13 cellular contexts compared by ENCODE assay signal in the genomic region with DNA sequence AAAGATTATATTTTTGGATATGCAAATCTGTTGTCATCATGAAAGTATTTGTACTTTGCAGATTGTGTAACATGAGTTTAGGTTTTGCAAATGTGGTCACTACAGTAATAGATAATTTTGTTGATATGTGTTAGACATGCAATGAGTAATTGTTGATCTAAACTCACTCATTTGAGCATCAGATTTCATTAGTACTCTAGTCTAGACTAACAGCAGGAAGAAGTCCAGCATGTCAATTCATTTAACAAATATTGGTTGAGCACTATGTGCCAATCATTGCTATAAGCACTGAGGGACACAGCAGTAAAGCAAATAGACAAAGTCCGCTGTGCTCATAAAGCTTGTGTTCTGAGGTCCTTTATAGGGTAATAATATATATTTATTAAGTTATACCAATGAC.
DNase-seq lines count a peak whose midpoint lies in the region; FAIRE-seq lines count a peak whose summit lies in the region.
"Had no signal": no experiment of that assay in that cellular context is flagged by ENCODE, and none has a peak within 500 bp of the region (broad histone marks: within the 10 kb centered on the region; RNA-seq: fewer than 3 reads in every experiment).

No MANE protein-coding gene starts in this region.

- DNase-seq in SIG-M5 treated with dmso at 0.1 percent for 504 hours (lab: John Stamatoyannopoulos, UW; ENCODE audit: unreplicated experiment) (peak; percentile 15), SIG-M5 (lab: John Stamatoyannopoulos, UW) (no peak), caudate nucleus (lab: John Stamatoyannopoulos, UW) (no peak), kidney tubule cell (ENCODE audit: low spot score) (peak; percentile 13), ecto neural progenitor cell (ENCODE audit: low spot score) (no peak), NCI-H2196 (lab: John Stamatoyannopoulos, UW; ENCODE audit: unreplicated experiment) (no peak), GM19239 (ENCODE audit: insufficient read length, low spot score) (no peak)
- no peak for DNase-seq in activated T-cell treated with anti-CD3 and anti-CD28 coated beads, Interleukin-2, amount 50 U/mL, for 48 hours
- DNase-seq: Caco-2, NCI-H524, ovary, tibial artery had no signal

- peak overlapping the region; percentile 38 for H3K27ac ChIP-seq in caudate nucleus (ENCODE audit: low read depth, low read length)
- H3K27ac ChIP-seq: ovary, tibial artery had no signal

- FAIRE-seq in GM19239 (lab: Jason Lieb, UNC): no peak
- FAIRE-seq: endothelial cell of umbilical vein had no signal

Comparison
In these comparisons a context has a peak if more than half of its experiments do, and no peak if none do; other contexts are left out.
1. DNase-seq: peak in SIG-M5 treated with dmso at 0.1 percent for 504 hours (single experiment) and kidney tubule cell (single experiment); none in SIG-M5 (single experiment), caudate nucleus (0 of 61), activated T-cell treated with anti-CD3 and anti-CD28 coated beads, Interleukin-2, amount 50 U/mL, for 48 hours (0 of 2), ecto neural progenitor cell (single experiment), NCI-H2196 (single experiment) and GM19239 (single experiment).